19 cellular contexts compared by ENCODE assay signal in the genomic region with DNA sequence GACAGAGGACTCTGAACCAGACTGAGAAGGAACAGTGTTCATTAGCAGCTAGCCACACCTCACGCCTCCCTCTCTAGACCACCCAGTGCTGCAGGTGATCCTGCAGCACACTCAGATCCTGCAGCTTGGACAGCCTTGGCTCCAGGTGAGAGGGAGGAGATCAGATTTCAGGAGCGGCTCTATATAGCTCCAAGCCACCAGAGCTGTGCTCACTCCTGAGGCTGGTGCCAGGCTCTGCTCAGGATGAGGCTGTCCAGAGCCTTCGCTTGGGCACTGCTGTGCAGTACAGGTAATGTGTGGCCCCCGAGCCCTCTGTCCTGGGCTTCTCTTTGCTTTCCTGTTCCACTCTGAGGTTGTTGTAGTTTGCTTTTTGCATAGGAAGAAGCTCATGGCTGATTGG. TPM values are rescaled to one million over a fixed set of nuclear protein-coding genes. Genes with fewer than 3 reads are reported as not detected.
DNase-seq lines count a peak whose midpoint lies in the region; ATAC-seq and TF ChIP-seq lines count a peak whose summit lies in the region.
"Had no signal": no experiment of that assay in that cellular context is flagged by ENCODE, and none has a peak within 500 bp of the region (broad histone marks: within the 10 kb centered on the region; RNA-seq: fewer than 3 reads in every experiment).

No MANE protein-coding gene starts in this region.

- H3K27ac ChIP-seq in HCT116 (ENCODE audit: low read depth, low read length) (no peak overlapping the region), foreskin keratinocyte (no peak overlapping the region), prostate gland (peak overlapping the region; percentile 59 to 76), right cardiac atrium (ENCODE audit: low read length) (no peak overlapping the region)
- H3K27ac ChIP-seq: 22Rv1 had no signal

- TF ChIP-seq CTCF in HCT116 (IDR thresholded peaks at IDR 0.05 in 2 of 3, conservative IDR thresholded peaks at IDR 0.05 in 1 of 3; ENCODE audit: borderline replicate concordance in 1 of 3, insufficient read depth in 1 of 3, low read depth in 2 of 3, low read length in 2 of 3) (no peak), foreskin keratinocyte (conservative IDR thresholded peaks at IDR 0.05) (no peak), prostate gland (IDR thresholded peaks at IDR 0.05) (no peak), GM13977 (IDR thresholded peaks at IDR 0.05; ENCODE audit: extremely low read depth, insufficient read depth, missing control alignments) (no peak)

- peaks cover 74% of the 10 kb centered on the region for H3K27me3 ChIP-seq in HCT116 (ENCODE audit: insufficient read depth, low read length)
- H3K27me3 ChIP-seq in foreskin keratinocyte: peaks cover 24% of the 10 kb centered on the region
- H3K27me3 ChIP-seq in prostate gland (replicated peaks; ENCODE audit: insufficient read depth): no peaks in the 10 kb centered on the region
- no peaks in the 10 kb centered on the region for H3K27me3 ChIP-seq in right cardiac atrium (ENCODE audit: control insufficient read depth, insufficient read depth)

- POLR2A ChIA-PET in HCT116 (lab: Charles Lee): no interaction called here

- in situ Hi-C loops in GM13977 (cut with MboI; ENCODE audit: low pct_unique_long_range_greater_than_20kb, low sequenced_read_pairs, unreplicated experiment): no loop called here

- no peak overlapping the region for H3K4me2 ChIP-seq in HCT116 (ENCODE audit: low read length)

- H4K20me1 ChIP-seq in HCT116 (ENCODE audit: insufficient read depth): no peaks in the 10 kb centered on the region

- H3K4me1 ChIP-seq in HCT116 (ENCODE audit: control insufficient read depth in 1 of 2, insufficient read depth in 2 of 2, low read length in 2 of 2) (no peaks in the 10 kb centered on the region), foreskin keratinocyte (no peaks in the 10 kb centered on the region), prostate gland (replicated peaks) (peaks cover 22% of the 10 kb centered on the region), right cardiac atrium (ENCODE audit: control insufficient read depth, insufficient read depth, low read length) (no peaks in the 10 kb centered on the region)

- H3K9ac ChIP-seq in HCT116 (ENCODE audit: low read length): no peak overlapping the region

- H3K36me3 ChIP-seq in HCT116 (ENCODE audit: control insufficient read depth in 1 of 2, insufficient read depth in 2 of 2, low read length in 2 of 2) (no peaks in the 10 kb centered on the region), prostate gland (no peaks in the 10 kb centered on the region)

- peak; percentile 17; the same call in 1 of the 2 replicates for ATAC-seq in HCT116
- peak; percentile 14 for ATAC-seq in foreskin keratinocyte
- ATAC-seq in right cardiac atrium: no peak

- H3K4me3 ChIP-seq in HCT116 (replicated peaks in 1 of 2; ENCODE audit: low read depth in 1 of 2, low read length in 2 of 2): no peak overlapping the region
- H3K4me3 ChIP-seq in prostate gland: no peak overlapping the region
- no peak overlapping the region for H3K4me3 ChIP-seq in right cardiac atrium (ENCODE audit: low read length)

- H3K79me2 ChIP-seq in HCT116 (ENCODE audit: insufficient read depth, low read length): no peaks in the 10 kb centered on the region

- WGBS in prostate gland: 66% methylated on average over 4 of the region's 4 CpGs
- 83% methylated on average over 4 of the region's 4 CpGs for WGBS in right cardiac atrium

- intact Hi-C loops in HCT116 (cut with micrococcal nuclease) (no loop called here), prostate gland (cut with DNase I) (no loop called here), right cardiac atrium (cut with DNase I) (no loop called here)

- CTCF ChIA-PET in HCT116 (lab: Charles Lee): interaction anchor here (1.0 kb wide), 1 partner anchor 8 kb away, joined by 4 read pairs; no protein-coding TSS in a partner anchor

- no peak overlapping the region for H2AFZ ChIP-seq in HCT116 (ENCODE audit: low read depth, low read length, poor library complexity, severe bottlenecking)

- TF ChIP-seq RAD21 in HCT116 (IDR thresholded peaks at IDR 0.05; ENCODE audit: low read depth): no peak

- DNase-seq in DMS79 treated with DMSO at 0.1 percent for 48 hours (lab: John Stamatoyannopoulos, UW): peak; percentile 16
- DNase-seq in DMS79 (lab: John Stamatoyannopoulos, UW): no peak
- DNase-seq in HCT116 (ENCODE audit: low read depth, low spot score): no peak
- DNase-seq in foreskin keratinocyte: no peak
- DNase-seq in prostate gland (ENCODE audit: low spot score): peak; percentile 29
- no peak for DNase-seq in GM13977 (ENCODE audit: low spot score)
- DNase-seq in NCI-H2227 (lab: John Stamatoyannopoulos, UW; ENCODE audit: unreplicated experiment): no peak
- no peak for DNase-seq in right cardiac atrium
- DNase-seq: DMS 273 treated with DMSO at 0.1 percent for 48 hours, EL, KBM-7, NCI-H1048, NCI-H1694, NCI-H526 treated with DMSO at 0.1 percent for 48 hours had no signal

- H3K9me3 ChIP-seq in HCT116 (ENCODE audit: control insufficient read depth in 1 of 2, insufficient read depth in 1 of 2, low read depth in 1 of 2, low read length in 2 of 2) (no peaks in the 10 kb centered on the region), prostate gland (no peaks in the 10 kb centered on the region), right cardiac atrium (ENCODE audit: control insufficient read depth, low read length) (no peaks in the 10 kb centered on the region)

- no peaks in the 10 kb centered on the region for H3K9me2 ChIP-seq in HCT116 (ENCODE audit: insufficient read depth)

- no TSS peak for BruUV-seq in HCT116 (replicated peaks; lab: Mats Ljungman, UMichigan)

- no peak for TF ChIP-seq POLR2A in HCT116 (IDR thresholded peaks at IDR 0.05; ENCODE audit: borderline replicate concordance, extremely low read depth, insufficient read depth, insufficient read length)
- no peak for TF ChIP-seq POLR2A in prostate gland (IDR thresholded peaks at IDR 0.05)

- RAD21 ChIA-PET in HCT116 (lab: Charles Lee; ENCODE audit: low non-redundant PET in 1 of 2, low total read pairs in 2 of 2, uncharacterized antibody in 2 of 2, unreplicated experiment in 2 of 2): no interaction called here

TF ChIP-seq in HCT116, 20 proteins besides CTCF, POLR2A, EP300 and RAD21:
- TF ChIP-seq, protein P1, sequence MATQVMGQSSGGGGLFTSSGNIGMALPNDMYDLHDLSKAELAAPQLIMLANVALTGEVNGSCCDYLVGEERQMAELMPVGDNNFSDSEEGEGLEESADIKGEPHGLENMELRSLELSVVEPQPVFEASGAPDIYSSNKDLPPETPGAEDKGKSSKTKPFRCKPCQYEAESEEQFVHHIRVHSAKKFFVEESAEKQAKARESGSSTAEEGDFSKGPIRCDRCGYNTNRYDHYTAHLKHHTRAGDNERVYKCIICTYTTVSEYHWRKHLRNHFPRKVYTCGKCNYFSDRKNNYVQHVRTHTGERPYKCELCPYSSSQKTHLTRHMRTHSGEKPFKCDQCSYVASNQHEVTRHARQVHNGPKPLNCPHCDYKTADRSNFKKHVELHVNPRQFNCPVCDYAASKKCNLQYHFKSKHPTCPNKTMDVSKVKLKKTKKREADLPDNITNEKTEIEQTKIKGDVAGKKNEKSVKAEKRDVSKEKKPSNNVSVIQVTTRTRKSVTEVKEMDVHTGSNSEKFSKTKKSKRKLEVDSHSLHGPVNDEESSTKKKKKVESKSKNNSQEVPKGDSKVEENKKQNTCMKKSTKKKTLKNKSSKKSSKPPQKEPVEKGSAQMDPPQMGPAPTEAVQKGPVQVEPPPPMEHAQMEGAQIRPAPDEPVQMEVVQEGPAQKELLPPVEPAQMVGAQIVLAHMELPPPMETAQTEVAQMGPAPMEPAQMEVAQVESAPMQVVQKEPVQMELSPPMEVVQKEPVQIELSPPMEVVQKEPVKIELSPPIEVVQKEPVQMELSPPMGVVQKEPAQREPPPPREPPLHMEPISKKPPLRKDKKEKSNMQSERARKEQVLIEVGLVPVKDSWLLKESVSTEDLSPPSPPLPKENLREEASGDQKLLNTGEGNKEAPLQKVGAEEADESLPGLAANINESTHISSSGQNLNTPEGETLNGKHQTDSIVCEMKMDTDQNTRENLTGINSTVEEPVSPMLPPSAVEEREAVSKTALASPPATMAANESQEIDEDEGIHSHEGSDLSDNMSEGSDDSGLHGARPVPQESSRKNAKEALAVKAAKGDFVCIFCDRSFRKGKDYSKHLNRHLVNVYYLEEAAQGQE (IDR thresholded peaks at IDR 0.05; ENCODE audit: low read depth): no peak
- TF ChIP-seq TCF7L2 (IDR thresholded peaks at IDR 0.05; ENCODE audit: borderline replicate concordance, extremely low read depth, insufficient read depth, insufficient read length) (no peak), SRF (IDR thresholded peaks at IDR 0.05; ENCODE audit: low read depth) (no peak), ZFX (IDR thresholded peaks at IDR 0.05) (no peak), ZNF274 (IDR thresholded peaks at IDR 0.05; ENCODE audit: low read depth, low read length) (no peak)
- TF ChIP-seq, protein P2, sequence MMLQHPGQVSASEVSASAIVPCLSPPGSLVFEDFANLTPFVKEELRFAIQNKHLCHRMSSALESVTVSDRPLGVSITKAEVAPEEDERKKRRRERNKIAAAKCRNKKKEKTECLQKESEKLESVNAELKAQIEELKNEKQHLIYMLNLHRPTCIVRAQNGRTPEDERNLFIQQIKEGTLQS (IDR thresholded peaks at IDR 0.05): no peak
TF ChIP-seq in HCT116: peak in this region for 0.

RNA-seq across cellular contexts. Expression of a gene that starts 42.4 kb away (rescaled TPM):
- not detected for total RNA-seq in HCT116 (2021; ENCODE audit: unreplicated experiment)
- polyA plus RNA-seq in HCT116 (2012): not detected in 2 replicates
- not detected in 2 replicates for total RNA-seq in foreskin keratinocyte
- polyA plus RNA-seq in foreskin keratinocyte: not detected in 2 replicates
- total RNA-seq in prostate gland: under 1 TPM in 1 of 2 donors, not detected in 1; 0.57 TPM
- not detected for total RNA-seq in right cardiac atrium
- not detected for polyA plus RNA-seq in right cardiac atrium
- total RNA-seq: H1, M059J, RPMI7951 had no signal
- polyA plus RNA-seq: BJ, H1 had no signal

Comparison
In these comparisons a context has a peak if more than half of its experiments do, and no peak if none do; other contexts are left out.
1. DNase-seq: peak in DMS79 treated with DMSO at 0.1 percent for 48 hours (single experiment) and prostate gland (single experiment); none in DMS79 (single experiment), HCT116 (single experiment), foreskin keratinocyte (0 of 2), GM13977 (single experiment), NCI-H2227 (single experiment) and right cardiac atrium (0 of 3).
2. ATAC-seq: peak in HCT116 (single experiment) and foreskin keratinocyte (single experiment); none in right cardiac atrium (0 of 2).
3. H3K27ac ChIP-seq: peak in prostate gland (2 of 2); none in HCT116 (single experiment), foreskin keratinocyte (single experiment) and right cardiac atrium (single experiment).